In genomic region chr9:127520941-127521918, GRCh38 we compare ENCODE assay signal across 10 cellular contexts.
DNase-seq lines count a peak whose midpoint lies in the region; TF ChIP-seq lines count a peak whose summit lies in the region.
"Had no signal": no experiment of that assay in that cellular context is flagged by ENCODE, and none has a peak within 500 bp of the region (broad histone marks: within the 10 kb centered on the region; RNA-seq: fewer than 3 reads in every experiment).

No MANE protein-coding gene starts in this region.

- peaks cover 31 to 36% (median 31%) of the 10 kb centered on the region in 11 experiments for H3K9me3 ChIP-seq in BLaER1 treated with 17β-estradiol and CSF1 and Interleukin-3, amounts not matched to agents 10 nM and 100 nM (replicated peaks in 1 of 11)
- H3K9me3 ChIP-seq in cardiac muscle cell (ENCODE audit: low read depth) (peaks cover 3% of the 10 kb centered on the region), parathyroid adenoma (ENCODE audit: control insufficient read depth, low read length) (no peaks in the 10 kb centered on the region)
- peaks cover 4% of the 10 kb centered on the region for H3K9me3 ChIP-seq in effector memory CD4-positive, alpha-beta T cell (ENCODE audit: control insufficient read depth, low read length)

- no peaks in the 10 kb centered on the region for H3K79me2 ChIP-seq in parathyroid adenoma

- H3K9ac ChIP-seq in BLaER1 treated with 17β-estradiol and CSF1 and Interleukin-3, amounts not matched to agents 10 nM and 100 nM: peak overlapping the region in 7 of 11 experiments; percentile 10 to 65 (median 42); a peak in 12 of 22 replicates
- H3K9ac ChIP-seq in parathyroid adenoma: no peak overlapping the region
- H3K9ac ChIP-seq: BLaER1 had no signal

- peak overlapping the region in 10 of 11 experiments; percentile 91 to 100 (median 96); a peak in 19 of 22 replicates for H3K4me2 ChIP-seq in BLaER1 treated with 17β-estradiol and CSF1 and Interleukin-3, amounts not matched to agents 10 nM and 100 nM
- H3K4me2 ChIP-seq in parathyroid adenoma (ENCODE audit: low read length): no peak overlapping the region

- H3K4me1 ChIP-seq in BLaER1 treated with 17β-estradiol and CSF1 and Interleukin-3, amounts not matched to agents 10 nM and 100 nM: peaks cover 38 to 69% (median 54%) of the 10 kb centered on the region in 10 experiments
- H3K4me1 ChIP-seq in cardiac muscle cell (ENCODE audit: low read depth) (no peaks in the 10 kb centered on the region), parathyroid adenoma (no peaks in the 10 kb centered on the region)
- no peaks in the 10 kb centered on the region for H3K4me1 ChIP-seq in effector memory CD4-positive, alpha-beta T cell (ENCODE audit: control insufficient read depth, insufficient read depth, low read length, poor library complexity, severe bottlenecking)

- peak in 1 of 2 donors; percentile 93 for DNase-seq in cardiac muscle cell (ENCODE audit: low read depth in 1 of 2, low spot score in 1 of 2)
- no peak for DNase-seq in COLO829 (ENCODE audit: low spot score)
- no peak for DNase-seq in cortex of kidney (lab: John Stamatoyannopoulos, UW)
- no peak for DNase-seq in MV-4-11 (lab: John Stamatoyannopoulos, UW)
- no peak for DNase-seq in effector memory CD4-positive, alpha-beta T cell
- DNase-seq: Karpas-422 had no signal

- H3K27me3 ChIP-seq in BLaER1 treated with 17β-estradiol and CSF1 and Interleukin-3, amounts not matched to agents 10 nM and 100 nM: no peaks in the 10 kb centered on the region
- H3K27me3 ChIP-seq in cardiac muscle cell: no peaks in the 10 kb centered on the region
- H3K27me3 ChIP-seq in parathyroid adenoma (ENCODE audit: control insufficient read depth, insufficient read depth, low read length): no peaks in the 10 kb centered on the region
- H3K27me3 ChIP-seq in effector memory CD4-positive, alpha-beta T cell (replicated peaks; ENCODE audit: control insufficient read depth, insufficient read depth, low read length, poor library complexity, severe bottlenecking): no peaks in the 10 kb centered on the region
- H3K27me3 ChIP-seq: BLaER1 had no signal

- peaks cover 49 to 93% (median 68%) of the 10 kb centered on the region in 11 experiments for H3K36me3 ChIP-seq in BLaER1 treated with 17β-estradiol and CSF1 and Interleukin-3, amounts not matched to agents 10 nM and 100 nM
- H3K36me3 ChIP-seq in cardiac muscle cell: no peaks in the 10 kb centered on the region
- no peaks in the 10 kb centered on the region for H3K36me3 ChIP-seq in parathyroid adenoma (ENCODE audit: control insufficient read depth, insufficient read depth, low read length)
- H3K36me3 ChIP-seq in effector memory CD4-positive, alpha-beta T cell (ENCODE audit: control insufficient read depth, insufficient read depth, low read length): peaks cover 24% of the 10 kb centered on the region

- peak overlapping the region in 10 of 11 experiments; percentile 16 to 88 (median 70); a peak in 18 of 22 replicates for H3K27ac ChIP-seq in BLaER1 treated with 17β-estradiol and CSF1 and Interleukin-3, amounts not matched to agents 10 nM and 100 nM
- H3K27ac ChIP-seq in VCaP: peak overlapping the region; percentile 19; the same call in 1 of the 2 replicates
- H3K27ac ChIP-seq in cardiac muscle cell: peak overlapping the region; percentile 42
- peak overlapping the region; percentile 65 for H3K27ac ChIP-seq in parathyroid adenoma
- H3K27ac ChIP-seq in effector memory CD4-positive, alpha-beta T cell (ENCODE audit: insufficient read depth, low read length, poor library complexity, severe bottlenecking): no peak overlapping the region

- peak overlapping the region in 1 of 10 experiments; percentile 11; a peak in 1 of 20 replicates for H3K4me3 ChIP-seq in BLaER1 treated with 17β-estradiol and CSF1 and Interleukin-3, amounts not matched to agents 10 nM and 100 nM
- no peak overlapping the region for H3K4me3 ChIP-seq in cardiac muscle cell
- no peak overlapping the region for H3K4me3 ChIP-seq in parathyroid adenoma (ENCODE audit: low read depth, low read length)
- no peak overlapping the region for H3K4me3 ChIP-seq in effector memory CD4-positive, alpha-beta T cell (ENCODE audit: insufficient read depth, low read depth, low read length, poor library complexity, severe bottlenecking)
- H3K4me3 ChIP-seq: BLaER1 had no signal

- H4K20me1 ChIP-seq in BLaER1 treated with 17β-estradiol and CSF1 and Interleukin-3, amounts not matched to agents 10 nM and 100 nM: peaks cover 0 to 92% (median 0%) of the 10 kb centered on the region in 11 experiments; a peak in 6 of 22 replicates
- H4K20me1 ChIP-seq: BLaER1 had no signal

- no peak overlapping the region for H2AFZ ChIP-seq in parathyroid adenoma

- TF ChIP-seq CTCF in VCaP (conservative IDR thresholded peaks at IDR 0.05) (no peak), cardiac muscle cell (IDR thresholded peaks at IDR 0.05; ENCODE audit: low read depth, low read length) (no peak), parathyroid adenoma (IDR thresholded peaks at IDR 0.05) (no peak)
